ENCODE assay signal across 19 cellular contexts in genomic region chr12:94127239-94128131, GRCh38.
"Had no signal": no experiment of that assay in that cellular context is flagged by ENCODE, and none has a peak within 500 bp of the region (broad histone marks: within the 10 kb centered on the region; RNA-seq: fewer than 3 reads in every experiment).

No MANE protein-coding gene starts in this region.

- H3K9me3 ChIP-seq: right atrium auricular region, transverse colon had no signal

- DNase-seq: activated CD4-positive, alpha-beta T cell treated with anti-CD3 and anti-CD28 coated beads, Interleukin-2, amount 50 U/mL, for 4 hours; activated CD8-positive, alpha-beta memory T cell treated with anti-CD3 and anti-CD28 coated beads, Interleukin-2, amount 50 U/mL, for 4 hours; activated naive CD4-positive, alpha-beta T cell treated with anti-CD3 and anti-CD28 coated beads, Interleukin-2, amount 50 U/mL, for 16 hours; amygdala; cortex of kidney; effector memory CD8-positive, alpha-beta T cell; left colon; natural killer cell; nucleus accumbens; transverse colon had no signal

- H3K4me2 ChIP-seq: smooth muscle cell had no signal

- H3K4me3 Mint-ChIP-seq: activated T-helper 1 cell treated with anti-CD3 and anti-CD28 coated beads, Interleukin-12 subunit alpha, Interleukin-12 subunit beta, Interleukin-2, Interleukin-4 antibody, amounts not matched to agents 30 ng/mL and 10 ng/mL and 1 ng/mL, durations not matched to agents 14 hours and 24 hours and 36 hours; brain; central memory CD8-positive, alpha-beta T cell; effector memory CD8-positive, alpha-beta T cell; natural killer cell; stimulated activated effector memory CD8-positive, alpha-beta T cell treated with anti-CD3 and anti-CD28 coated beads, Interleukin-12 subunit alpha, Interleukin-12 subunit beta, amount 100 ng/mL, for 72 hours; T-helper 1 cell treated with Interleukin-12 subunit alpha and Interleukin-12 subunit beta and Interleukin-4 antibody, amounts not matched to agents 30 μg/mL and 1 μg/mL, for 36 hours had no signal

- H3K36me3 ChIP-seq: right atrium auricular region, transverse colon had no signal

- H3K27ac Mint-ChIP-seq: activated T-helper 1 cell treated with anti-CD3 and anti-CD28 coated beads, Interleukin-12 subunit alpha, Interleukin-12 subunit beta, Interleukin-2, Interleukin-4 antibody, amounts not matched to agents 30 ng/mL and 10 ng/mL and 1 ng/mL, durations not matched to agents 14 hours and 24 hours and 36 hours; brain; effector memory CD8-positive, alpha-beta T cell; stimulated activated effector memory CD8-positive, alpha-beta T cell treated with anti-CD3 and anti-CD28 coated beads, Interleukin-12 subunit alpha, Interleukin-12 subunit beta, amount 100 ng/mL, for 72 hours; T-helper 1 cell treated with Interleukin-12 subunit alpha and Interleukin-12 subunit beta and Interleukin-4 antibody, amounts not matched to agents 30 μg/mL and 1 μg/mL, for 36 hours had no signal

- H3K9me3 Mint-ChIP-seq: central memory CD8-positive, alpha-beta T cell; effector memory CD8-positive, alpha-beta T cell; natural killer cell had no signal

- H3K4me3 ChIP-seq: lung, right atrium auricular region, smooth muscle cell, transverse colon had no signal

- H3K27me3 ChIP-seq: right atrium auricular region had no signal

- H3K36me3 Mint-ChIP-seq: brain; natural killer cell; stimulated activated effector memory CD8-positive, alpha-beta T cell treated with anti-CD3 and anti-CD28 coated beads, Interleukin-12 subunit alpha, Interleukin-12 subunit beta, amount 100 ng/mL, for 72 hours had no signal

- ATAC-seq: activated CD4-positive, CD25-positive, alpha-beta regulatory T cell treated with anti-CD3 and anti-CD28 coated beads, Interleukin-2, amount 50 U/mL, for 24 hours; effector memory CD8-positive, alpha-beta T cell; left colon; natural killer cell; stimulated activated effector memory CD8-positive, alpha-beta T cell treated with anti-CD3 and anti-CD28 coated beads, Interleukin-12 subunit alpha, Interleukin-12 subunit beta, amount 100 ng/mL, for 72 hours had no signal

- H3K4me1 Mint-ChIP-seq: brain had no signal

- H3K27ac ChIP-seq: right atrium auricular region, transverse colon had no signal

- H3K4me1 ChIP-seq: right atrium auricular region, transverse colon had no signal
